Comparison of ENCODE assay signal across 9 cellular contexts in genomic region chr2:196444442-196444841, GRCh38.
"Had no signal": no experiment of that assay in that cellular context is flagged by ENCODE, and none has a peak within 500 bp of the region (broad histone marks: within the 10 kb centered on the region; RNA-seq: fewer than 3 reads in every experiment).

No MANE protein-coding gene starts in this region.

- H3K4me3 ChIP-seq: GM23338, HAP-1, K562 had no signal

- H3K4me1 ChIP-seq: HAP-1 had no signal

- H3K36me3 ChIP-seq: HAP-1 had no signal

- H3K9me3 ChIP-seq: HAP-1 had no signal

- FAIRE-seq: H1, K562 had no signal

- H3K4me2 ChIP-seq: GM23338 had no signal

- H2AFZ ChIP-seq: GM23338 had no signal

- H3K9me3 Mint-ChIP-seq: GM23338, HFFc6 had no signal

- H3K4me1 Mint-ChIP-seq: GM23338 had no signal

- DNase-seq: H7, HFFc6, IMR-90, KG1 had no signal

- H3K4me3 Mint-ChIP-seq: GM23338, HFFc6 had no signal

- H3K27ac ChIP-seq: HL-60 had no signal

- H3K27ac Mint-ChIP-seq: GM23338, HFFc6 had no signal
